In the genomic region with DNA sequence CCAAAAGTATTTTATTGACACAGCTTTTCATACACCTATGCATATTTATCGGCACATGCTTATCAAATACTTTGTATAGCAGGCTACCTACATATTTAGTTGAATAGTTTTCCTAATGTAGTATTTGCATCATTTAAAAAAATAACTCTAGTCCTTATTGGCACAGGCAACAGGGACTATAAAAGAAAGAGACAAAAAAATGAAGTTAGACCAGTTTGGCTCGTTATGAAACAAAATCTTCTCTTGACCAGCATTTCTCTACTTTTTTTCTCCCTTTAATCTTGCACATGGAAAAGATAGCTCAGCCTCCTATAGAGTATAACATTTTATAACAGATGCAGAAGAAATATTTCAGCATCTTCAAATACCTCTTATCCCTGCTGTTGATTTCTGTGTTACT, we compare ENCODE assay signal across 18 cellular contexts.
"Had no signal": no experiment of that assay in that cellular context is flagged by ENCODE, and none has a peak within 500 bp of the region (broad histone marks: within the 10 kb centered on the region; RNA-seq: fewer than 3 reads in every experiment).

No MANE protein-coding gene starts in this region.

- H3K27ac Mint-ChIP-seq: activated naive CD8-positive, alpha-beta T cell treated with anti-CD3 and anti-CD28 coated beads, Interleukin-2, amount 50 U/mL, for 24 hours; activated T-helper 1 cell treated with anti-CD3 and anti-CD28 coated beads, Interleukin-12 subunit alpha, Interleukin-12 subunit beta, Interleukin-2, Interleukin-4 antibody, amounts not matched to agents 30 ng/mL and 10 ng/mL and 1 ng/mL, durations not matched to agents 14 hours and 24 hours and 36 hours; naive thymus-derived CD8-positive, alpha-beta T cell; T-helper 1 cell treated with Interleukin-12 subunit alpha and Interleukin-12 subunit beta and Interleukin-4 antibody, amounts not matched to agents 30 μg/mL and 1 μg/mL, for 36 hours; WTC11 had no signal

- FAIRE-seq: colon, endothelial cell of umbilical vein had no signal

- H3K27me3 Mint-ChIP-seq: activated naive CD8-positive, alpha-beta T cell treated with anti-CD3 and anti-CD28 coated beads, Interleukin-2, amount 50 U/mL, for 24 hours; naive thymus-derived CD8-positive, alpha-beta T cell had no signal

- ATAC-seq: activated naive CD8-positive, alpha-beta T cell treated with anti-CD3 and anti-CD28 coated beads, Interleukin-2, amount 50 U/mL, for 24 hours; lower lobe of right lung; naive thymus-derived CD8-positive, alpha-beta T cell; psoas muscle; stimulated activated naive CD8-positive, alpha-beta T cell treated with anti-CD3 and anti-CD28 coated beads, Interleukin-15, Interleukin-2, amounts not matched to agents 100 U/mL and 50 U/mL, for 24 hours; WTC11 had no signal

- H3K4me1 Mint-ChIP-seq: activated naive CD8-positive, alpha-beta T cell treated with anti-CD3 and anti-CD28 coated beads, Interleukin-2, amount 50 U/mL, for 24 hours; naive thymus-derived CD8-positive, alpha-beta T cell had no signal

- H3K4me3 ChIP-seq: ascending aorta, hepatocyte, lower lobe of right lung, psoas muscle, testis had no signal

- H3K36me3 ChIP-seq: ascending aorta, lower lobe of right lung had no signal

- H3K27me3 ChIP-seq: ascending aorta, hepatocyte, testis had no signal

- H3K4me2 ChIP-seq: hepatocyte had no signal

- DNase-seq: activated CD4-positive, alpha-beta T cell treated with anti-CD3 and anti-CD28 coated beads for 48 hours; activated naive CD4-positive, alpha-beta T cell; activated naive CD8-positive, alpha-beta T cell treated with anti-CD3 and anti-CD28 coated beads, Interleukin-2, amount 50 U/mL, for 24 hours; kidney glomerular epithelial cell; lower lobe of right lung; naive thymus-derived CD8-positive, alpha-beta T cell; psoas muscle; stimulated activated CD4-positive, alpha-beta T cell treated with anti-CD3 and anti-CD28 coated beads, Interleukin-4, amount 100 ng/mL, for 1 hour; stimulated activated CD8-positive, alpha-beta memory T cell treated with anti-CD3 and anti-CD28 coated beads, Interleukin-4, amount 100 ng/mL, for 48 hours; stimulated activated naive CD8-positive, alpha-beta T cell treated with anti-CD3 and anti-CD28 coated beads, Interleukin-15, Interleukin-2, amounts not matched to agents 100 U/mL and 50 U/mL, for 24 hours; testis had no signal

- H3K4me3 Mint-ChIP-seq: activated naive CD8-positive, alpha-beta T cell treated with anti-CD3 and anti-CD28 coated beads, Interleukin-2, amount 50 U/mL, for 24 hours; activated T-helper 1 cell treated with anti-CD3 and anti-CD28 coated beads, Interleukin-12 subunit alpha, Interleukin-12 subunit beta, Interleukin-2, Interleukin-4 antibody, amounts not matched to agents 30 ng/mL and 10 ng/mL and 1 ng/mL, durations not matched to agents 14 hours and 24 hours and 36 hours; naive thymus-derived CD8-positive, alpha-beta T cell; T-helper 1 cell treated with Interleukin-12 subunit alpha and Interleukin-12 subunit beta and Interleukin-4 antibody, amounts not matched to agents 30 μg/mL and 1 μg/mL, for 36 hours; WTC11 had no signal

- H3K79me2 ChIP-seq: hepatocyte had no signal

- H3K4me1 ChIP-seq: ascending aorta, lower lobe of right lung, psoas muscle, testis had no signal

- H3K9me3 ChIP-seq: ascending aorta, psoas muscle, testis had no signal

- H2AFZ ChIP-seq: hepatocyte had no signal

- H3K27ac ChIP-seq: ascending aorta, hepatocyte, lower lobe of right lung, psoas muscle, testis had no signal

- H3K36me3 Mint-ChIP-seq: naive thymus-derived CD8-positive, alpha-beta T cell had no signal
